ENCODE assay signal across 24 cellular contexts in genomic region chr9:8014987-8015682, GRCh38.
DNase-seq lines count a peak whose midpoint lies in the region; ATAC-seq, FAIRE-seq and TF ChIP-seq lines count a peak whose summit lies in the region.
"Had no signal": no experiment of that assay in that cellular context is flagged by ENCODE, and none has a peak within 500 bp of the region (broad histone marks: within the 10 kb centered on the region; RNA-seq: fewer than 3 reads in every experiment).

No MANE protein-coding gene starts in this region.

- intact Hi-C loops in activated CD4-positive, alpha-beta T cell treated with anti-CD3 and anti-CD28 coated beads for 36 hours (cut with DNase I, micrococcal nuclease) = no loop called here

- TF ChIP-seq CTCF in mesothelial cell of epicardium (IDR thresholded peaks at IDR 0.05; ENCODE audit: unreplicated experiment) (no peak), glutamatergic neuron (IDR thresholded peaks at IDR 0.05; ENCODE audit: partially characterized antibody, unreplicated experiment) (no peak)

- TF ChIP-seq POLR2A in H54 (IDR thresholded peaks at IDR 0.05; ENCODE audit: low read depth, low read length) = no peak

- peak; percentile 51 for ATAC-seq in activated CD4-positive, alpha-beta T cell treated with anti-CD3 and anti-CD28 coated beads for 36 hours
- ATAC-seq: K562, Right ventricle myocardium inferior had no signal

- no peaks in the 10 kb centered on the region for H3K27me3 Mint-ChIP-seq in activated CD4-positive, alpha-beta T cell treated with anti-CD3 and anti-CD28 coated beads for 36 hours
- peaks cover 2% of the 10 kb centered on the region for H3K27me3 Mint-ChIP-seq in mesothelial cell of epicardium (ENCODE audit: low read depth)
- H3K27me3 Mint-ChIP-seq in glutamatergic neuron (ENCODE audit: unreplicated experiment) = no peaks in the 10 kb centered on the region
- H3K27me3 Mint-ChIP-seq: CD4-positive, alpha-beta T cell had no signal

- POLR2A ChIA-PET in activated CD4-positive, alpha-beta T cell treated with anti-CD3 and anti-CD28 coated beads for 36 hours (lab: Charles Lee) = no interaction called here

- H3K36me3 Mint-ChIP-seq in activated CD4-positive, alpha-beta T cell treated with anti-CD3 and anti-CD28 coated beads for 36 hours (ENCODE audit: low read depth) = no peaks in the 10 kb centered on the region
- no peaks in the 10 kb centered on the region for H3K36me3 Mint-ChIP-seq in mesothelial cell of epicardium
- H3K36me3 Mint-ChIP-seq in glutamatergic neuron (ENCODE audit: unreplicated experiment) = no peaks in the 10 kb centered on the region

- no peak for DNase-seq in activated CD4-positive, alpha-beta T cell treated with anti-CD3 and anti-CD28 coated beads for 36 hours
- no peak for DNase-seq in activated CD4-positive, alpha-beta T cell treated with anti-CD3 and anti-CD28 coated beads for 1 hour
- DNase-seq in H54 (ENCODE audit: insufficient read length, low spot score) = no peak
- DNase-seq in NCI-H82 treated with DMSO at 0.1 percent for 48 hours (lab: John Stamatoyannopoulos, UW; ENCODE audit: unreplicated experiment) = peak; percentile 85
- DNase-seq in mesothelial cell of epicardium (ENCODE audit: low spot score in 2 of 2, unreplicated experiment in 2 of 2) = no peak
- no peak for DNase-seq in stimulated activated CD4-positive, alpha-beta T cell treated with anti-CD3 and anti-CD28 coated beads, Interleukin-4, amount 100 ng/mL, for 1 hour
- DNase-seq in HPDE6-E6E7 (ENCODE audit: extremely low spot score) = no peak
- DNase-seq in glutamatergic neuron = no peak
- DNase-seq: AML-193; CD4-positive, alpha-beta T cell; DND-41; Kasumi-1; NCI-H1092 treated with DMSO at 0.1 percent for 48 hours; NCI-H1436; NCI-H187; NK-92 treated with Interleukin-12 subunit alpha and Interleukin-12 subunit beta, amount 100 ng/mL, for 24 hours; PC-9; SJCRH30; T-helper 1 cell had no signal

- H3K9me3 Mint-ChIP-seq in activated CD4-positive, alpha-beta T cell treated with anti-CD3 and anti-CD28 coated beads for 36 hours (ENCODE audit: low read depth) = no peaks in the 10 kb centered on the region
- H3K9me3 Mint-ChIP-seq in mesothelial cell of epicardium = no peaks in the 10 kb centered on the region
- H3K9me3 Mint-ChIP-seq in glutamatergic neuron (ENCODE audit: unreplicated experiment) = no peaks in the 10 kb centered on the region
- H3K9me3 Mint-ChIP-seq: CD4-positive, alpha-beta T cell had no signal

- no peaks in the 10 kb centered on the region for H3K4me1 Mint-ChIP-seq in activated CD4-positive, alpha-beta T cell treated with anti-CD3 and anti-CD28 coated beads for 36 hours
- H3K4me1 Mint-ChIP-seq in mesothelial cell of epicardium (peaks cover 17% of the 10 kb centered on the region), glutamatergic neuron (ENCODE audit: low read depth, unreplicated experiment) (no peaks in the 10 kb centered on the region)

- CTCF ChIA-PET in activated CD4-positive, alpha-beta T cell treated with anti-CD3 and anti-CD28 coated beads for 36 hours (lab: Charles Lee) = interaction anchor here (0.8 kb wide), 1 partner anchor 49 kb away, joined by 3 read pairs; no protein-coding TSS in a partner anchor

- H3K27ac Mint-ChIP-seq in activated CD4-positive, alpha-beta T cell treated with anti-CD3 and anti-CD28 coated beads for 36 hours = no peak overlapping the region
- H3K27ac Mint-ChIP-seq in mesothelial cell of epicardium (peak overlapping the region; percentile 47), glutamatergic neuron (ENCODE audit: unreplicated experiment) (no peak overlapping the region)
- H3K27ac Mint-ChIP-seq: CD4-positive, alpha-beta T cell had no signal

- FAIRE-seq in H54 (lab: Jason Lieb, UNC) = peak; percentile 89
- FAIRE-seq: A204.1, GM12892, GM19239, K562 had no signal

- H3K4me3 Mint-ChIP-seq in activated CD4-positive, alpha-beta T cell treated with anti-CD3 and anti-CD28 coated beads for 36 hours = no peak overlapping the region
- H3K4me3 Mint-ChIP-seq in mesothelial cell of epicardium = no peak overlapping the region
- no peak overlapping the region for H3K4me3 Mint-ChIP-seq in glutamatergic neuron (ENCODE audit: unreplicated experiment)
- H3K4me3 Mint-ChIP-seq: CD4-positive, alpha-beta T cell had no signal
